In genomic region chr4:78020677-78021076, GRCh38 we compare ENCODE assay signal across 1 cellular context.
TF ChIP-seq lines count a peak whose summit lies in the region.

No MANE protein-coding gene starts in this region.

TF ChIP-seq in H1, 55 proteins besides CTCF, POLR2A, EP300 and RAD21 (continued from another document):
- no peak for TF ChIP-seq CHD7 (IDR thresholded peaks at IDR 0.05; ENCODE audit: insufficient replicate concordance, low read length)
- TF ChIP-seq SAP30 (IDR thresholded peaks at IDR 0.05; ENCODE audit: insufficient read depth, insufficient replicate concordance, low read length), result no peak
TF ChIP-seq in H1: peak in this region for 0.
